ENCODE assay signal across 32 cellular contexts in genomic region chr5:41542183-41542582, GRCh38. TPM values are rescaled to one million over a fixed set of nuclear protein-coding genes. Genes with fewer than 3 reads are reported as not detected.
"Had no signal": no experiment of that assay in that cellular context is flagged by ENCODE, and none has a peak within 500 bp of the region (broad histone marks: within the 10 kb centered on the region; RNA-seq: fewer than 3 reads in every experiment).

No MANE protein-coding gene starts in this region.

- DNase-seq: cerebellar nuclear complex; cortex of kidney; effector memory CD8-positive, alpha-beta T cell; erythroblast; esophagus squamous epithelium; foreskin fibroblast; gastrocnemius medialis; head of caudate nucleus; hippocampal formation; left colon; mammary epithelial cell; mesendoderm; naive thymus-derived CD8-positive, alpha-beta T cell; nephron progenitor cell; occipital lobe; ovary; posterior cingulate gyrus; psoas muscle; right lobe of liver; stimulated activated CD4-positive, alpha-beta T cell treated with anti-CD3 and anti-CD28 coated beads, Interleukin-12 subunit alpha, Interleukin-12 subunit beta, amount 100 ng/mL, for 4 hours; stimulated activated CD4-positive, alpha-beta T cell treated with anti-CD3 and anti-CD28 coated beads, Interleukin-1b, Interleukin-23, amount 100 ng/mL, for 48 hours; stimulated activated CD4-positive, alpha-beta T cell treated with anti-CD3 and anti-CD28 coated beads, Interleukin-4, amount 100 ng/mL, for 24 hours; stimulated activated naive CD8-positive, alpha-beta T cell treated with anti-CD3 and anti-CD28 coated beads, Interleukin-15, Interleukin-2, amounts not matched to agents 100 U/mL and 50 U/mL, for 24 hours; substantia nigra; testis; tibial artery had no signal

- H3K9me3 Mint-ChIP-seq: stimulated activated memory B cell treated with anti-CD40 and anti-IgM and Interleukin-4, amounts not matched to agents 10 μg/mL and 1 μg/mL and 100 μg/mL, for 72 hours; type B pancreatic cell had no signal

- H3K36me3 Mint-ChIP-seq: stimulated activated memory B cell treated with anti-CD40 and anti-IgM and Interleukin-4, amounts not matched to agents 10 μg/mL and 1 μg/mL and 100 μg/mL, for 72 hours; type B pancreatic cell had no signal

- H3K4me1 ChIP-seq: esophagus squamous epithelium, gastrocnemius medialis, psoas muscle, right lobe of liver, testis, tibial artery had no signal

- ATAC-seq: effector memory CD8-positive, alpha-beta T cell; gastrocnemius medialis; left colon; naive thymus-derived CD8-positive, alpha-beta T cell; psoas muscle; right lobe of liver; stimulated activated memory B cell treated with anti-CD40 and anti-IgM and Interleukin-4, amounts not matched to agents 10 μg/mL and 1 μg/mL and 100 μg/mL, for 72 hours; stimulated activated naive CD8-positive, alpha-beta T cell treated with anti-CD3 and anti-CD28 coated beads, Interleukin-15, Interleukin-2, amounts not matched to agents 100 U/mL and 50 U/mL, for 24 hours had no signal

- H3K27ac ChIP-seq: cardiac muscle cell, esophagus squamous epithelium, gastrocnemius medialis, ovary, psoas muscle, right lobe of liver, testis, tibial artery had no signal

- H3K9me3 ChIP-seq: esophagus squamous epithelium, gastrocnemius medialis, ovary, psoas muscle, right lobe of liver, testis, tibial artery had no signal

- H3K4me3 Mint-ChIP-seq: effector memory CD8-positive, alpha-beta T cell; naive thymus-derived CD8-positive, alpha-beta T cell; nephron progenitor cell; stimulated activated memory B cell treated with anti-CD40 and anti-IgM and Interleukin-4, amounts not matched to agents 10 μg/mL and 1 μg/mL and 100 μg/mL, for 72 hours; type B pancreatic cell had no signal

- H3K27ac Mint-ChIP-seq: effector memory CD8-positive, alpha-beta T cell; naive thymus-derived CD8-positive, alpha-beta T cell; nephron progenitor cell; stimulated activated memory B cell treated with anti-CD40 and anti-IgM and Interleukin-4, amounts not matched to agents 10 μg/mL and 1 μg/mL and 100 μg/mL, for 72 hours; type B pancreatic cell had no signal

- H3K4me1 Mint-ChIP-seq: naive thymus-derived CD8-positive, alpha-beta T cell; nephron progenitor cell; stimulated activated memory B cell treated with anti-CD40 and anti-IgM and Interleukin-4, amounts not matched to agents 10 μg/mL and 1 μg/mL and 100 μg/mL, for 72 hours had no signal

- H3K27me3 ChIP-seq: cardiac muscle cell, esophagus squamous epithelium, gastrocnemius medialis, ovary, right lobe of liver, testis, tibial artery had no signal

- H3K4me3 ChIP-seq: cardiac muscle cell, esophagus squamous epithelium, gastrocnemius medialis, ovary, psoas muscle, right lobe of liver, smooth muscle cell, testis, tibial artery had no signal

- H3K36me3 ChIP-seq: cardiac muscle cell, esophagus squamous epithelium, gastrocnemius medialis, ovary, right lobe of liver, tibial artery had no signal

RNA-seq across cellular contexts. Expression of gene PLCXD3, which starts 31.8 kb away (rescaled TPM):
- total RNA-seq: glomerular endothelial cell; mammary epithelial cell; myocyte; naive thymus-derived CD8-positive, alpha-beta T cell had no signal
